In the genomic region with DNA sequence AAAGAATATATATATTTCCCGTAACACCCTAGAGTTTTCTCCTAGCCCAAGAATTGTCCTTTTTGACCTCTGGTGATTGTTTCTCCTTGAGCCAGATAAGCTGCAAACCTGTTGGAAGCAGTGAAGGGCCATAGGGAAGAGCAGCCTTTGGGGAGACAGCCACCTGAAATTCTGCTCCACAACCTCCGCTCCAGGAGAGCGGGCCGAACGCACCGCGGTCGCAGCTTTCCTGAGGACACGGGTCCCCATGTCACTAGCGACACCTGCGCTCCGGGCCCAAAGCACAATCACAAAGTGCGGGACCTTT, we compare ENCODE assay signal across 10 cellular contexts. TPM values are rescaled to one million over a fixed set of nuclear protein-coding genes. Genes with fewer than 3 reads are reported as not detected.
DNase-seq lines count a peak whose midpoint lies in the region; ATAC-seq and TF ChIP-seq lines count a peak whose summit lies in the region.
"Had no signal": no experiment of that assay in that cellular context is flagged by ENCODE, and none has a peak within 500 bp of the region (broad histone marks: within the 10 kb centered on the region; RNA-seq: fewer than 3 reads in every experiment).

No MANE protein-coding gene starts in this region.

- DNase-seq in MM.1S (no peak), chondrocyte (ENCODE audit: low spot score) (no peak), lower lobe of right lung (no peak), EL (no peak)
- DNase-seq in stimulated activated CD8-positive, alpha-beta memory T cell treated with anti-CD3 and anti-CD28 coated beads, Interleukin-4, amount 100 ng/mL, for 48 hours = no peak

- H3K27me3 ChIP-seq in MM.1S (replicated peaks; ENCODE audit: insufficient read depth, low read length) (no peaks in the 10 kb centered on the region), lower lobe of right lung (ENCODE audit: low read depth) (peaks cover 42% of the 10 kb centered on the region), thymus (ENCODE audit: control insufficient read depth, insufficient read depth) (peaks cover 8% of the 10 kb centered on the region)

- H2AFZ ChIP-seq in MM.1S (ENCODE audit: low read length) = peak overlapping the region; percentile 90

- H3K4me1 Mint-ChIP-seq in chondrocyte (ENCODE audit: low read depth) = peaks cover 8% of the 10 kb centered on the region

- H3K27ac ChIP-seq in MM.1S (ENCODE audit: low read length) = no peak overlapping the region
- peak overlapping the region; percentile 77 for H3K27ac ChIP-seq in lower lobe of right lung
- peak overlapping the region; percentile 64 for H3K27ac ChIP-seq in thymus (ENCODE audit: low read depth)

- H3K4me2 ChIP-seq in MM.1S (ENCODE audit: low read depth, low read length) = peak overlapping the region; percentile 62; the same call in 1 of the 2 replicates

- no peaks in the 10 kb centered on the region for H3K9me2 ChIP-seq in MM.1S (replicated peaks; ENCODE audit: insufficient read depth, low read length)

- H3K27ac Mint-ChIP-seq in chondrocyte (ENCODE audit: unreplicated experiment) = no peak overlapping the region
- H3K27ac Mint-ChIP-seq: activated CD8-positive, alpha-beta T cell treated with anti-CD3 and anti-CD28 coated beads for 36 hours had no signal

- H3K36me3 Mint-ChIP-seq in chondrocyte (ENCODE audit: low read depth) = no peaks in the 10 kb centered on the region

- TF ChIP-seq CTCF in MM.1S (IDR thresholded peaks at IDR 0.05; ENCODE audit: low read length) (no peak), chondrocyte (IDR thresholded peaks at IDR 0.05) (no peak), lower lobe of right lung (IDR thresholded peaks at IDR 0.05) (no peak)

- peaks cover 12% of the 10 kb centered on the region; the same call in 1 of the 2 replicates for H3K4me1 ChIP-seq in MM.1S (ENCODE audit: low read length)
- peaks cover 8% of the 10 kb centered on the region for H3K4me1 ChIP-seq in lower lobe of right lung
- peaks cover 11% of the 10 kb centered on the region for H3K4me1 ChIP-seq in thymus (ENCODE audit: control insufficient read depth, insufficient read depth, low read length)

- no peaks in the 10 kb centered on the region for H3K9me3 ChIP-seq in MM.1S (replicated peaks; ENCODE audit: insufficient read depth, low read length)
- H3K9me3 ChIP-seq in lower lobe of right lung = no peaks in the 10 kb centered on the region
- no peaks in the 10 kb centered on the region for H3K9me3 ChIP-seq in thymus (ENCODE audit: control insufficient read depth)

- H3F3A ChIP-seq in MM.1S (ENCODE audit: insufficient read depth, low read length) = peaks cover 20% of the 10 kb centered on the region

- WGBS in thymus = 17% methylated on average over 13 of the region's 13 CpGs

- peaks cover 22% of the 10 kb centered on the region for H3K79me2 ChIP-seq in MM.1S (ENCODE audit: low read length)

- H3K9ac ChIP-seq in MM.1S (ENCODE audit: low read length) = peak overlapping the region; percentile 36; the same call in 1 of the 2 replicates

- peak overlapping the region; percentile 89 for H3K4me3 Mint-ChIP-seq in chondrocyte (ENCODE audit: unreplicated experiment)
- H3K4me3 Mint-ChIP-seq: activated CD8-positive, alpha-beta T cell treated with anti-CD3 and anti-CD28 coated beads for 36 hours had no signal

- no peaks in the 10 kb centered on the region for H3K27me3 Mint-ChIP-seq in chondrocyte (ENCODE audit: low read depth)

- H3K9me3 Mint-ChIP-seq in chondrocyte (ENCODE audit: low read depth) = no peaks in the 10 kb centered on the region
- H3K9me3 Mint-ChIP-seq: activated CD8-positive, alpha-beta T cell treated with anti-CD3 and anti-CD28 coated beads for 36 hours had no signal

- H4K20me1 ChIP-seq in MM.1S (ENCODE audit: insufficient read depth, low read length) = no peaks in the 10 kb centered on the region

- H3K4me3 ChIP-seq in MM.1S (ENCODE audit: low read length) (peak overlapping the region; percentile 93; the same call in 1 of the 2 replicates), lower lobe of right lung (peak overlapping the region; percentile 61), thymus (ENCODE audit: low read length) (peak overlapping the region; percentile 83)

- H3K36me3 ChIP-seq in MM.1S (replicated peaks; ENCODE audit: insufficient read depth, low read length) (no peaks in the 10 kb centered on the region), lower lobe of right lung (no peaks in the 10 kb centered on the region), thymus (ENCODE audit: control insufficient read depth, insufficient read depth) (no peaks in the 10 kb centered on the region)

- intact Hi-C loops in lower lobe of right lung (cut with DNase I) = no loop called here

- peak in 1 of 2 donors; percentile 67 for ATAC-seq in lower lobe of right lung
- no peak for ATAC-seq in GM19467 (IDR thresholded peaks at IDR 0.05; ENCODE audit: unreplicated experiment)

RNA-seq across cellular contexts. Expression of a gene that starts 0.6 kb away (rescaled TPM):
- 16.1 to 45.0 TPM (median 43.7 TPM) in 3 replicates for total RNA-seq in chondrocyte
- total RNA-seq in lower lobe of right lung = 27.6 TPM
- 25.7 TPM for polyA plus RNA-seq in thymus
- total RNA-seq: OCI-LY7 had no signal

RNA-seq across cellular contexts. Expression of a gene that starts 49.8 kb away (rescaled TPM):
- total RNA-seq in chondrocyte (not detected in 3 replicates), lower lobe of right lung (not detected)
- 42.1 TPM for polyA plus RNA-seq in thymus
- total RNA-seq: activated CD8-positive, alpha-beta T cell treated with anti-CD3 and anti-CD28 coated beads for 36 hours; OCI-LY7 had no signal
- polyA plus RNA-seq: endothelial cell of umbilical vein had no signal
